In genomic region chr3:38577089-38578080, GRCh38 we compare ENCODE assay signal across 23 cellular contexts.
DNase-seq lines count a peak whose midpoint lies in the region; ATAC-seq and TF ChIP-seq lines count a peak whose summit lies in the region.
"Had no signal": no experiment of that assay in that cellular context is flagged by ENCODE, and none has a peak within 500 bp of the region (broad histone marks: within the 10 kb centered on the region; RNA-seq: fewer than 3 reads in every experiment).

No MANE protein-coding gene starts in this region.

- no peak overlapping the region for H3K4me2 ChIP-seq in H9 (ENCODE audit: insufficient read depth, insufficient read length, low read length)

- H2BK15ac ChIP-seq in H9 (ENCODE audit: low read depth, low read length): no peak overlapping the region

- TF ChIP-seq CTCF in activated CD8-positive, alpha-beta T cell treated with anti-CD3 and anti-CD28 coated beads for 36 hours (IDR thresholded peaks at IDR 0.05): no peak
- TF ChIP-seq CTCF in H9 (conservative IDR thresholded peaks at IDR 0.05) (no peak), heart right ventricle (IDR thresholded peaks at IDR 0.05) (no peak), osteocyte (IDR thresholded peaks at IDR 0.05) (no peak), uterus (IDR thresholded peaks at IDR 0.05) (no peak)

- no peak for ATAC-seq in activated CD8-positive, alpha-beta T cell treated with anti-CD3 and anti-CD28 coated beads, Interleukin-2, amount 10 ng/mL, durations not matched to agents 7 days and 5 days
- no peak for ATAC-seq in activated CD8-positive, alpha-beta T cell treated with anti-CD3 and anti-CD28 coated beads for 36 hours
- ATAC-seq in heart right ventricle: no peak
- ATAC-seq: effector memory CD8-positive, alpha-beta T cell; T-helper 17 cell had no signal

- POLR2A ChIA-PET in activated CD8-positive, alpha-beta T cell treated with anti-CD3 and anti-CD28 coated beads, Interleukin-2, amount 10 ng/mL, durations not matched to agents 7 days and 5 days (lab: Charles Lee): no interaction called here
- POLR2A ChIA-PET in activated CD8-positive, alpha-beta T cell treated with anti-CD3 and anti-CD28 coated beads for 36 hours (lab: Charles Lee): no interaction called here

- no peak overlapping the region for H4K5ac ChIP-seq in H9 (ENCODE audit: insufficient read length, low read depth, low read length)

- no peak for TF ChIP-seq POLR2A in uterus (IDR thresholded peaks at IDR 0.05)

- CTCF ChIA-PET in activated CD8-positive, alpha-beta T cell treated with anti-CD3 and anti-CD28 coated beads, Interleukin-2, amount 10 ng/mL, durations not matched to agents 7 days and 5 days (lab: Charles Lee): interaction anchor here (0.7 kb wide), 1 partner anchor 38 kb away, joined by 3 read pairs; no protein-coding TSS in a partner anchor
- CTCF ChIA-PET in activated CD8-positive, alpha-beta T cell treated with anti-CD3 and anti-CD28 coated beads for 36 hours (lab: Charles Lee): no interaction called here

- no peak overlapping the region for H4K8ac ChIP-seq in H9 (replicated peaks; ENCODE audit: insufficient read length, low read depth, low read length)

- peaks cover 0 to 30% (median 0%) of the 10 kb centered on the region in 9 donors for H3K36me3 ChIP-seq in heart right ventricle
- no peaks in the 10 kb centered on the region for H3K36me3 ChIP-seq in uterus
- H3K36me3 ChIP-seq: adrenal gland, neutrophil, Peyer's patch, prostate gland had no signal

- H3K79me1 ChIP-seq in H9 (ENCODE audit: insufficient read depth, low read depth, low read length, poor library complexity, severe bottlenecking): no peaks in the 10 kb centered on the region

- no peaks in the 10 kb centered on the region for H3K23me2 ChIP-seq in H9 (ENCODE audit: insufficient read length, low read depth, low read length, poor library complexity, severe bottlenecking)

- H2AK5ac ChIP-seq in H9 (ENCODE audit: insufficient read length, low read length): no peak overlapping the region

- H2BK5ac ChIP-seq in H9 (ENCODE audit: insufficient read length, low read length): no peak overlapping the region

- intact Hi-C loops in activated CD8-positive, alpha-beta T cell treated with anti-CD3 and anti-CD28 coated beads for 36 hours (cut with micrococcal nuclease): no loop called here
- intact Hi-C loops in heart right ventricle (cut with DNase I): loop anchor here in 4 of 10 donors (2.0 to 5.0 kb wide), 4 partner anchors 35 to 71 kb away; partner anchors contain the start of gene SCN5A (in 1 of the 4)
- intact Hi-C loops in uterus (cut with DNase I; ENCODE audit: low total_unique reads): no loop called here

- no peaks in the 10 kb centered on the region for H3K27me3 Mint-ChIP-seq in activated CD8-positive, alpha-beta T cell treated with anti-CD3 and anti-CD28 coated beads, Interleukin-2, amount 10 ng/mL, durations not matched to agents 7 days and 5 days (ENCODE audit: low read depth)
- H3K27me3 Mint-ChIP-seq in activated CD8-positive, alpha-beta T cell treated with anti-CD3 and anti-CD28 coated beads for 36 hours: no peaks in the 10 kb centered on the region
- H3K27me3 Mint-ChIP-seq in H9 (ENCODE audit: low read depth): peaks cover 2% of the 10 kb centered on the region; the same call in 1 of the 2 replicates
- no peaks in the 10 kb centered on the region for H3K27me3 Mint-ChIP-seq in osteocyte (ENCODE audit: unreplicated experiment)

- H3K27ac Mint-ChIP-seq in activated CD8-positive, alpha-beta T cell treated with anti-CD3 and anti-CD28 coated beads, Interleukin-2, amount 10 ng/mL, durations not matched to agents 7 days and 5 days: no peak overlapping the region
- H3K27ac Mint-ChIP-seq in activated CD8-positive, alpha-beta T cell treated with anti-CD3 and anti-CD28 coated beads for 36 hours: no peak overlapping the region
- H3K27ac Mint-ChIP-seq in H9: peak overlapping the region in 1 of 3 experiments; percentile 93; a peak in 1 of 7 replicates
- H3K27ac Mint-ChIP-seq in osteocyte (ENCODE audit: unreplicated experiment): no peak overlapping the region
- H3K27ac Mint-ChIP-seq: brain; effector memory CD8-positive, alpha-beta T cell; T-helper 17 cell had no signal

- H2BK20ac ChIP-seq in H9 (ENCODE audit: low read depth, low read length, poor library complexity, severe bottlenecking): no peak overlapping the region

- no peak overlapping the region for H2BK120ac ChIP-seq in H9 (ENCODE audit: low read depth, low read length, poor library complexity, severe bottlenecking)

- H3K4me3 ChIP-seq in heart right ventricle (no peak overlapping the region), uterus (no peak overlapping the region)
- H3K4me3 ChIP-seq: adrenal gland, Peyer's patch, prostate gland had no signal

- H3K14ac ChIP-seq in H9 (ENCODE audit: insufficient read depth, low read length): no peak overlapping the region

- no peak overlapping the region for H4K91ac ChIP-seq in H9 (ENCODE audit: insufficient read length, low read depth, low read length)

- H3K18ac ChIP-seq in H9 (ENCODE audit: insufficient read length, low read depth, low read length): no peak overlapping the region

- H3K9me3 ChIP-seq in H9 (ENCODE audit: control insufficient read depth, low read depth, low read length) (no peaks in the 10 kb centered on the region), heart right ventricle (peaks cover 0 to 11% (median 4%) of the 10 kb centered on the region in 11 donors), uterus (no peaks in the 10 kb centered on the region)
- H3K9me3 ChIP-seq: adrenal gland, neutrophil, Peyer's patch, prostate gland had no signal

- H3K4ac ChIP-seq in H9 (ENCODE audit: low read depth, low read length): no peak overlapping the region

- no CpG with 5 or more reads among the region's 14 CpGs for WGBS in H9 (ENCODE audit: extremely low coverage, insufficient read length, low lambda C conversion rate)
- WGBS in heart right ventricle, 2 donors: 59 to 67% methylated on average over 14 of the region's 14 CpGs

- H3K27me3 ChIP-seq in H9 (ENCODE audit: insufficient read depth, low read length) (no peaks in the 10 kb centered on the region), heart right ventricle (no peaks in the 10 kb centered on the region), uterus (no peaks in the 10 kb centered on the region)
- H3K27me3 ChIP-seq: adrenal gland, neutrophil, Peyer's patch had no signal

- no peak overlapping the region for H2AFZ ChIP-seq in H9 (ENCODE audit: low read length)

- H3K9ac ChIP-seq in H9 (ENCODE audit: extremely low read depth, insufficient read length, low read length): no peak overlapping the region

- no peaks in the 10 kb centered on the region for H4K20me1 ChIP-seq in H9 (ENCODE audit: control insufficient read depth, insufficient read depth, insufficient read length)

- H3K4me1 ChIP-seq in H9 (ENCODE audit: insufficient read depth, low read length) (no peaks in the 10 kb centered on the region; the same call in 1 of the 2 replicates), heart right ventricle (peaks cover 16 to 80% (median 59%) of the 10 kb centered on the region in 9 donors), uterus (no peaks in the 10 kb centered on the region)
- H3K4me1 ChIP-seq: adrenal gland, Peyer's patch, prostate gland had no signal

- H3K79me2 ChIP-seq in H9 (ENCODE audit: insufficient read depth, low read length): no peaks in the 10 kb centered on the region

- no peaks in the 10 kb centered on the region for H3K4me1 Mint-ChIP-seq in activated CD8-positive, alpha-beta T cell treated with anti-CD3 and anti-CD28 coated beads, Interleukin-2, amount 10 ng/mL, durations not matched to agents 7 days and 5 days (ENCODE audit: low read depth)
- H3K4me1 Mint-ChIP-seq in activated CD8-positive, alpha-beta T cell treated with anti-CD3 and anti-CD28 coated beads for 36 hours (ENCODE audit: low read depth): no peaks in the 10 kb centered on the region
- H3K4me1 Mint-ChIP-seq in H9: peaks cover 13 to 21% of the 10 kb centered on the region in 2 experiments
- H3K4me1 Mint-ChIP-seq in osteocyte (ENCODE audit: unreplicated experiment): no peaks in the 10 kb centered on the region
- H3K4me1 Mint-ChIP-seq: T-helper 17 cell had no signal

- no peaks in the 10 kb centered on the region for H3K36me3 Mint-ChIP-seq in activated CD8-positive, alpha-beta T cell treated with anti-CD3 and anti-CD28 coated beads, Interleukin-2, amount 10 ng/mL, durations not matched to agents 7 days and 5 days (ENCODE audit: low read depth)
- H3K36me3 Mint-ChIP-seq in activated CD8-positive, alpha-beta T cell treated with anti-CD3 and anti-CD28 coated beads for 36 hours (ENCODE audit: low read depth): no peaks in the 10 kb centered on the region
- H3K36me3 Mint-ChIP-seq in H9 (ENCODE audit: insufficient read depth in 1 of 3, low read depth in 3 of 3): peaks cover 0 to 4% (median 0%) of the 10 kb centered on the region in 3 experiments; a peak in 4 of 7 replicates
- H3K36me3 Mint-ChIP-seq in osteocyte (ENCODE audit: unreplicated experiment): no peaks in the 10 kb centered on the region

- no peak overlapping the region for H3K4me3 Mint-ChIP-seq in activated CD8-positive, alpha-beta T cell treated with anti-CD3 and anti-CD28 coated beads, Interleukin-2, amount 10 ng/mL, durations not matched to agents 7 days and 5 days
- H3K4me3 Mint-ChIP-seq in activated CD8-positive, alpha-beta T cell treated with anti-CD3 and anti-CD28 coated beads for 36 hours: no peak overlapping the region
- H3K4me3 Mint-ChIP-seq in H9 (peak overlapping the region in 1 of 2 experiments; percentile 41; a peak in 1 of 5 replicates), osteocyte (ENCODE audit: unreplicated experiment) (no peak overlapping the region)
- H3K4me3 Mint-ChIP-seq: brain; effector memory CD8-positive, alpha-beta T cell; T-helper 17 cell had no signal

- no peak overlapping the region for H3K27ac ChIP-seq in H9 (ENCODE audit: insufficient read length, low read depth, low read length)
- H3K27ac ChIP-seq in heart right ventricle: peak overlapping the region in 6 of 10 donors; percentile 30 to 98 (median 76)
- H3K27ac ChIP-seq in uterus: no peak overlapping the region
- H3K27ac ChIP-seq: adrenal gland, neutrophil, Peyer's patch, prostate gland had no signal

- H3K9me3 Mint-ChIP-seq in activated CD8-positive, alpha-beta T cell treated with anti-CD3 and anti-CD28 coated beads, Interleukin-2, amount 10 ng/mL, durations not matched to agents 7 days and 5 days (ENCODE audit: insufficient read depth): no peaks in the 10 kb centered on the region
- no peaks in the 10 kb centered on the region for H3K9me3 Mint-ChIP-seq in activated CD8-positive, alpha-beta T cell treated with anti-CD3 and anti-CD28 coated beads for 36 hours
- H3K9me3 Mint-ChIP-seq in H9: no peaks in the 10 kb centered on the region; a peak in 1 of 5 replicates
- peaks cover 7% of the 10 kb centered on the region for H3K9me3 Mint-ChIP-seq in osteocyte (ENCODE audit: unreplicated experiment)
- H3K9me3 Mint-ChIP-seq: effector memory CD8-positive, alpha-beta T cell had no signal

- no peak overlapping the region for H3T11ph ChIP-seq in H9 (ENCODE audit: low read length)

- peak; percentile 8 for DNase-seq in activated CD8-positive, alpha-beta T cell treated with anti-CD3 and anti-CD28 coated beads, Interleukin-2, amount 10 ng/mL, durations not matched to agents 7 days and 5 days
- no peak for DNase-seq in activated CD8-positive, alpha-beta T cell treated with anti-CD3 and anti-CD28 coated beads for 36 hours
- DNase-seq in H9 (peak; percentile 22), heart right ventricle (no peak), osteocyte (ENCODE audit: extremely low spot score, unreplicated experiment) (peak; percentile 57), NCI-H1105 treated with DMSO at 0.1 percent for 48 hours (lab: John Stamatoyannopoulos, UW) (no peak), A172 (ENCODE audit: low spot score) (no peak), uterus (no peak)
- DNase-seq: ACHN; DMS79; effector memory CD8-positive, alpha-beta T cell; foreskin melanocyte; GF-D8; NCI-H146; NCI-H2171 treated with DMSO at 0.1 percent for 48 hours; NCI-H524; substantia nigra; T-helper 17 cell had no signal

- H3K56ac ChIP-seq in H9 (ENCODE audit: insufficient read length, low read depth, low read length): no peak overlapping the region

- no peak overlapping the region for H2BK12ac ChIP-seq in H9 (ENCODE audit: insufficient read length, low read depth, low read length)

- no peak overlapping the region for H3K23ac ChIP-seq in H9 (ENCODE audit: insufficient read length, low read depth, low read length)

Comparison
In these comparisons a context has a peak if more than half of its experiments do, and no peak if none do; other contexts are left out.
1. DNase-seq: peak in activated CD8-positive, alpha-beta T cell treated with anti-CD3 and anti-CD28 coated beads, Interleukin-2, amount 10 ng/mL, durations not matched to agents 7 days and 5 days (single experiment), H9 (single experiment) and osteocyte (single experiment); none in activated CD8-positive, alpha-beta T cell treated with anti-CD3 and anti-CD28 coated beads for 36 hours (single experiment), heart right ventricle (0 of 2), NCI-H1105 treated with DMSO at 0.1 percent for 48 hours (single experiment), A172 (single experiment) and uterus (0 of 2).
2. H3K27ac ChIP-seq: peak in heart right ventricle (6 of 10); none in H9 (single experiment) and uterus (0 of 2).